16 cellular contexts compared by ENCODE assay signal in genomic region chr5:61000887-61001286, GRCh38.
"Had no signal": no experiment of that assay in that cellular context is flagged by ENCODE, and none has a peak within 500 bp of the region (broad histone marks: within the 10 kb centered on the region; RNA-seq: fewer than 3 reads in every experiment).

No MANE protein-coding gene starts in this region.

- DNase-seq: activated CD4-positive, alpha-beta T cell treated with anti-CD3 and anti-CD28 coated beads for 48 hours; activated CD4-positive, CD25-positive, alpha-beta regulatory T cell; activated CD8-positive, alpha-beta T cell treated with anti-CD3 and anti-CD28 coated beads for 36 hours; activated naive CD4-positive, alpha-beta T cell treated with anti-CD3 and anti-CD28 coated beads, Interleukin-2, amount 10 ng/mL, durations not matched to agents 7 days and 5 days; activated naive CD8-positive, alpha-beta T cell treated with anti-CD3 and anti-CD28 coated beads, Interleukin-2, amount 50 U/mL, for 24 hours; activated T-cell treated with anti-CD3 and anti-CD28 coated beads, Interleukin-2, amount 50 U/mL, for 24 hours; aorta; cerebellar nuclear complex; cortex of kidney; effector CD4-positive, alpha-beta T cell; left colon; stimulated activated naive B cell treated with anti-CD40 and anti-IgM and Interleukin-4, amounts not matched to agents 10 μg/mL and 1 μg/mL and 100 μg/mL, for 72 hours; T-helper 1 cell; T1000 had no signal

- ATAC-seq: activated CD8-positive, alpha-beta T cell treated with anti-CD3 and anti-CD28 coated beads for 36 hours; activated naive CD8-positive, alpha-beta T cell treated with anti-CD3 and anti-CD28 coated beads, Interleukin-2, amount 50 U/mL, for 24 hours; left colon; stimulated activated naive B cell treated with anti-CD40 and anti-IgM and Interleukin-4, amounts not matched to agents 10 μg/mL and 1 μg/mL and 100 μg/mL, for 72 hours had no signal

- H3K4me3 ChIP-seq: lung had no signal

- FAIRE-seq: islet of Langerhans had no signal
